ENCODE assay signal across 1 cellular context in the genomic region with DNA sequence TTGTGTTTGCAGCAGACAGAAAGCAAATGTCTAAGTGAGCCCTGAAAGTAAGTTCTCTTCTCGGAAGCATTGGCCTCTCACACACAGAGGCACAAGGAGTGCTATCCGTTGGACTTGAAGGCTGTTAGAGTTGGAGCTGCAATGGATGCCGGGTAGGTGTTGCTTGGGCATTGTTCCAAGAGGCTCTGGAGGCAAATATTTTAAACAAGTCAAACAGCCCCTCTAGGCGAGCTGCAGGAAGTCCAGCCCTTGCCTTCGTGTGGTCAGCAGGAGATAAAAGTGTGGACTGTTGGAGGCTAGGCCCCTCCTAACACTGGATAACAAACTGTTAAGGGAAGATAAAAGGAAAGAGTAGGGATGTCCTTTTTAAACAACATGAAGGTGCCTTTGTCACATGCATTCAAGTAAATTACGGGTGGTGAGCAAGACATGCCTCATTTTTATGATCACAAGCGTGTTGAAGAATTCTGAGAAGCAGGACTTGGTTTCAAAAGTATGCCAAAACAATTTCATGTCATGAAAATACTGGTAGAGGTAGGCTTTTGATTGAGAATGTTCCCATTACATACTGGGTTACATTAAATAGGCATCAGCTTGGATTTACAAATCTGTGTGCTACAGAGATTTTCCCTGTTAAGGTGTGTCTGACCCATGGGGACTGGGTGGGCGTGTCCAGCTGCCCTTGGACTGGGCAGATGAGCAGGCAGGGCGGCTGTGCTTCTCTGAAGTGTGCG.
TF ChIP-seq lines count a peak whose summit lies in the region.

No MANE protein-coding gene starts in this region.

TF ChIP-seq in HepG2, 621 proteins besides CTCF, POLR2A, EP300 and RAD21 (continued from another document and continues in another):
- TF ChIP-seq RERE (CRISPR knock-in tag; IDR thresholded peaks at IDR 0.05; ENCODE audit: low read depth) = peak; percentile 74; the same call in 1 of the 2 replicates
- TF ChIP-seq ZNF264 (CRISPR knock-in tag; IDR thresholded peaks at IDR 0.05) = no peak
- no peak for TF ChIP-seq TOPORS (CRISPR knock-in tag; IDR thresholded peaks at IDR 0.05)
- TF ChIP-seq MYNN (CRISPR knock-in tag; IDR thresholded peaks at IDR 0.05; ENCODE audit: low read depth) = no peak
- no peak for TF ChIP-seq ZNF841 (CRISPR knock-in tag; IDR thresholded peaks at IDR 0.05; ENCODE audit: borderline replicate concordance)
- TF ChIP-seq KDM1A (CRISPR knock-in tag; IDR thresholded peaks at IDR 0.05) = 0 out of 2 replicates have a peak, but pooled peaks have one; percentile 13
- TF ChIP-seq KAT7 (CRISPR knock-in tag; IDR thresholded peaks at IDR 0.05; ENCODE audit: borderline replicate concordance) = no peak
- peak; percentile 38; the same call in 1 of the 2 replicates for TF ChIP-seq ZNF44 (CRISPR knock-in tag; IDR thresholded peaks at IDR 0.05)
- no peak for TF ChIP-seq SNRNP70 (IDR thresholded peaks at IDR 0.05; ENCODE audit: low read depth, low read length)
- no peak for TF ChIP-seq PTBP1 (IDR thresholded peaks at IDR 0.05; ENCODE audit: low read depth, low read length, poor library complexity, severe bottlenecking)
- peak; percentile 22; the same call in 1 of the 2 replicates for TF ChIP-seq SAFB2 (CRISPR knock-in tag; IDR thresholded peaks at IDR 0.05; ENCODE audit: borderline replicate concordance, low read depth)
- TF ChIP-seq ZNF850 (CRISPR knock-in tag; conservative IDR thresholded peaks at IDR 0.05) = no peak
- peak; percentile 42; the same call in 1 of the 2 replicates for TF ChIP-seq STAG1 (CRISPR knock-in tag; IDR thresholded peaks at IDR 0.05)
- no peak for TF ChIP-seq POGZ (CRISPR knock-in tag; IDR thresholded peaks at IDR 0.05)
- no peak for TF ChIP-seq ZNF431 (CRISPR knock-in tag; IDR thresholded peaks at IDR 0.05; ENCODE audit: borderline replicate concordance, low read depth)
- no peak for TF ChIP-seq KLF6 (CRISPR knock-in tag; IDR thresholded peaks at IDR 0.05)
- TF ChIP-seq POGK (CRISPR knock-in tag; conservative IDR thresholded peaks at IDR 0.05) = peak; percentile 80; the same call in 1 of the 2 replicates
- TF ChIP-seq ZNF724P (CRISPR knock-in tag; IDR thresholded peaks at IDR 0.05; ENCODE audit: borderline replicate concordance) = peak; percentile 25; the same call in 1 of the 2 replicates
- no peak for TF ChIP-seq XRCC5 (optimal IDR thresholded peaks at IDR 0.05; ENCODE audit: low read length)
- no peak for TF ChIP-seq NFIB (CRISPR knock-in tag; IDR thresholded peaks at IDR 0.05; ENCODE audit: borderline replicate concordance)
- TF ChIP-seq, protein P1, sequence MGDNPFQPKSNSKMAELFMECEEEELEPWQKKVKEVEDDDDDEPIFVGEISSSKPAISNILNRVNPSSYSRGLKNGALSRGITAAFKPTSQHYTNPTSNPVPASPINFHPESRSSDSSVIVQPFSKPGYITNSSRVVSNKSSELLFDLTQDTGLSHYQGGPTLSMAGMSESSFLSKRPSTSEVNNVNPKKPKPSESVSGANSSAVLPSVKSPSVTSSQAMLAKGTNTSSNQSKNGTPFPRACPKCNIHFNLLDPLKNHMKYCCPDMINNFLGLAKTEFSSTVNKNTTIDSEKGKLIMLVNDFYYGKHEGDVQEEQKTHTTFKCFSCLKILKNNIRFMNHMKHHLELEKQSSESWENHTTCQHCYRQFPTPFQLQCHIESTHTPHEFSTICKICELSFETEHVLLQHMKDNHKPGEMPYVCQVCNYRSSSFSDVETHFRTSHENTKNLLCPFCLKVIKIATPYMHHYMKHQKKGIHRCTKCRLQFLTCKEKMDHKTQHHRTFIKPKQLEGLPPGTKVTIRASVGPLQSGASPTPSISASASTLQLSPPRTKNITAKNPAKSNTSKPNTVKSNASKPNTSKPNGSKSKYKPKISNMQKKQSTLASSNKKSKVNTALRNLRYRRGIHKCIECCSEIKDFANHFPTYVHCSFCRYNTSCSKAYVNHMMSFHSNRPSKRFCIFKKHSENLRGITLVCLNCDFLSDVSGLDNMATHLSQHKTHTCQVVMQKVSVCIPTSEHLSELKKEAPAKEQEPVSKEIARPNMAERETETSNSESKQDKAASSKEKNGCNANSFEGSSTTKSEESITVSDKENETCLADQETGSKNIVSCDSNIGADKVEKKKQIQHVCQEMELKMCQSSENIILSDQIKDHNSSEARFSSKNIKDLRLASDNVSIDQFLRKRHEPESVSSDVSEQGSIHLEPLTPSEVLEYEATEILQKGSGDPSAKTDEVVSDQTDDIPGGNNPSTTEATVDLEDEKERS (CRISPR knock-in tag; IDR thresholded peaks at IDR 0.05) = no peak; the same call in 1 of the 2 replicates
- TF ChIP-seq KMT2B (CRISPR knock-in tag; IDR thresholded peaks at IDR 0.05) = peak; percentile 54; the same call in 1 of the 2 replicates
- TF ChIP-seq GABPB1 (CRISPR knock-in tag; IDR thresholded peaks at IDR 0.05) = no peak
- TF ChIP-seq CBX1 (IDR thresholded peaks at IDR 0.05; ENCODE audit: low read depth) = peak; percentile 53
- TF ChIP-seq, protein P2, sequence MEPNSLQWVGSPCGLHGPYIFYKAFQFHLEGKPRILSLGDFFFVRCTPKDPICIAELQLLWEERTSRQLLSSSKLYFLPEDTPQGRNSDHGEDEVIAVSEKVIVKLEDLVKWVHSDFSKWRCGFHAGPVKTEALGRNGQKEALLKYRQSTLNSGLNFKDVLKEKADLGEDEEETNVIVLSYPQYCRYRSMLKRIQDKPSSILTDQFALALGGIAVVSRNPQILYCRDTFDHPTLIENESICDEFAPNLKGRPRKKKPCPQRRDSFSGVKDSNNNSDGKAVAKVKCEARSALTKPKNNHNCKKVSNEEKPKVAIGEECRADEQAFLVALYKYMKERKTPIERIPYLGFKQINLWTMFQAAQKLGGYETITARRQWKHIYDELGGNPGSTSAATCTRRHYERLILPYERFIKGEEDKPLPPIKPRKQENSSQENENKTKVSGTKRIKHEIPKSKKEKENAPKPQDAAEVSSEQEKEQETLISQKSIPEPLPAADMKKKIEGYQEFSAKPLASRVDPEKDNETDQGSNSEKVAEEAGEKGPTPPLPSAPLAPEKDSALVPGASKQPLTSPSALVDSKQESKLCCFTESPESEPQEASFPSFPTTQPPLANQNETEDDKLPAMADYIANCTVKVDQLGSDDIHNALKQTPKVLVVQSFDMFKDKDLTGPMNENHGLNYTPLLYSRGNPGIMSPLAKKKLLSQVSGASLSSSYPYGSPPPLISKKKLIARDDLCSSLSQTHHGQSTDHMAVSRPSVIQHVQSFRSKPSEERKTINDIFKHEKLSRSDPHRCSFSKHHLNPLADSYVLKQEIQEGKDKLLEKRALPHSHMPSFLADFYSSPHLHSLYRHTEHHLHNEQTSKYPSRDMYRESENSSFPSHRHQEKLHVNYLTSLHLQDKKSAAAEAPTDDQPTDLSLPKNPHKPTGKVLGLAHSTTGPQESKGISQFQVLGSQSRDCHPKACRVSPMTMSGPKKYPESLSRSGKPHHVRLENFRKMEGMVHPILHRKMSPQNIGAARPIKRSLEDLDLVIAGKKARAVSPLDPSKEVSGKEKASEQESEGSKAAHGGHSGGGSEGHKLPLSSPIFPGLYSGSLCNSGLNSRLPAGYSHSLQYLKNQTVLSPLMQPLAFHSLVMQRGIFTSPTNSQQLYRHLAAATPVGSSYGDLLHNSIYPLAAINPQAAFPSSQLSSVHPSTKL (CRISPR knock-in tag; IDR thresholded peaks at IDR 0.05) = peak; percentile 87
- TF ChIP-seq, protein P3, sequence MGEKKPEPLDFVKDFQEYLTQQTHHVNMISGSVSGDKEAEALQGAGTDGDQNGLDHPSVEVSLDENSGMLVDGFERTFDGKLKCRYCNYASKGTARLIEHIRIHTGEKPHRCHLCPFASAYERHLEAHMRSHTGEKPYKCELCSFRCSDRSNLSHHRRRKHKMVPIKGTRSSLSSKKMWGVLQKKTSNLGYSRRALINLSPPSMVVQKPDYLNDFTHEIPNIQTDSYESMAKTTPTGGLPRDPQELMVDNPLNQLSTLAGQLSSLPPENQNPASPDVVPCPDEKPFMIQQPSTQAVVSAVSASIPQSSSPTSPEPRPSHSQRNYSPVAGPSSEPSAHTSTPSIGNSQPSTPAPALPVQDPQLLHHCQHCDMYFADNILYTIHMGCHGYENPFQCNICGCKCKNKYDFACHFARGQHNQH (CRISPR knock-in tag; IDR thresholded peaks at IDR 0.05) = peak; percentile 64
- peak; percentile 90; the same call in 1 of the 2 replicates for TF ChIP-seq HDAC2 (CRISPR knock-in tag; IDR thresholded peaks at IDR 0.05)
- TF ChIP-seq ZNF652 (CRISPR knock-in tag; IDR thresholded peaks at IDR 0.05; ENCODE audit: borderline replicate concordance, low read depth) = peak; percentile 64; the same call in 1 of the 2 replicates
- 0 out of 2 replicates have a peak, but pooled peaks have one; percentile 36 for TF ChIP-seq UBTF (CRISPR knock-in tag; IDR thresholded peaks at IDR 0.05)
- TF ChIP-seq ZNF644 (CRISPR knock-in tag; IDR thresholded peaks at IDR 0.05; ENCODE audit: low read depth) = no peak; the same call in 1 of the 2 replicates
- no peak for TF ChIP-seq ZNF20 (CRISPR knock-in tag; IDR thresholded peaks at IDR 0.05)
- no peak for TF ChIP-seq RORA (CRISPR knock-in tag; IDR thresholded peaks at IDR 0.05)
- no peak for TF ChIP-seq MYPOP (CRISPR knock-in tag; IDR thresholded peaks at IDR 0.05)
- no peak; the same call in 1 of the 2 replicates for TF ChIP-seq RCOR2 (CRISPR knock-in tag; IDR thresholded peaks at IDR 0.05)
- TF ChIP-seq ZMYM3 (CRISPR knock-in tag; IDR thresholded peaks at IDR 0.05) = peak; percentile 45; the same call in 1 of the 2 replicates
- TF ChIP-seq ZFX (CRISPR knock-in tag; IDR thresholded peaks at IDR 0.05; ENCODE audit: low read depth) = peak; percentile 82
- no peak for TF ChIP-seq ARHGAP35 (CRISPR knock-in tag; IDR thresholded peaks at IDR 0.05; ENCODE audit: borderline replicate concordance)
- no peak; the same call in 1 of the 2 replicates for TF ChIP-seq KDM2A (CRISPR knock-in tag; IDR thresholded peaks at IDR 0.05; ENCODE audit: borderline replicate concordance, low read depth)
- TF ChIP-seq SRY (CRISPR knock-in tag; IDR thresholded peaks at IDR 0.05) = no peak
- TF ChIP-seq REPIN1 (CRISPR knock-in tag; IDR thresholded peaks at IDR 0.05; ENCODE audit: borderline replicate concordance, low read depth) = peak; percentile 25; the same call in 1 of the 2 replicates
